In genomic region chr3:82741346-82741745, GRCh38 we compare ENCODE assay signal across 25 cellular contexts.
DNase-seq lines count a peak whose midpoint lies in the region; ATAC-seq, FAIRE-seq and TF ChIP-seq lines count a peak whose summit lies in the region.
"Had no signal": no experiment of that assay in that cellular context is flagged by ENCODE, and none has a peak within 500 bp of the region (broad histone marks: within the 10 kb centered on the region; RNA-seq: fewer than 3 reads in every experiment).

No MANE protein-coding gene starts in this region.

- H2AFZ ChIP-seq in HepG2 (ENCODE audit: low read length) (no peak overlapping the region), astrocyte (ENCODE audit: low read depth, low read length) (no peak overlapping the region)

- WGBS in HepG2 (ENCODE audit: low lambda C conversion rate): 48% methylated on average over 2 of the region's 2 CpGs
- WGBS in right lobe of liver (ENCODE audit: insufficient coverage, low coverage, low lambda C conversion rate, missing lambda C conversion rate): 83% methylated on average over 2 of the region's 2 CpGs

- H3K4me1 ChIP-seq in HepG2 (ENCODE audit: insufficient read depth, low read length): no peaks in the 10 kb centered on the region
- H3K4me1 ChIP-seq in right lobe of liver: no peaks in the 10 kb centered on the region
- H3K4me1 ChIP-seq in astrocyte (ENCODE audit: insufficient read depth, low read length): no peaks in the 10 kb centered on the region

- no peak overlapping the region for H3K4me3 ChIP-seq in HepG2 (replicated peaks in 1 of 3; ENCODE audit: insufficient read depth in 1 of 3, low read depth in 2 of 3, low read length in 3 of 3)
- no peak overlapping the region for H3K4me3 ChIP-seq in right lobe of liver
- no peak overlapping the region for H3K4me3 ChIP-seq in astrocyte (ENCODE audit: insufficient read depth, low read depth, low read length)
- H3K4me3 ChIP-seq: BLaER1, GM12878 had no signal

- BruUV-seq in HepG2 (replicated peaks; lab: Mats Ljungman, UMichigan): no TSS peak

- no peaks in the 10 kb centered on the region for H3K27me3 Mint-ChIP-seq in astrocyte (ENCODE audit: low read depth, unreplicated experiment)
- H3K27me3 Mint-ChIP-seq: CD4-positive, alpha-beta memory T cell; CD4-positive, CD25-positive, alpha-beta regulatory T cell; CD8-positive, alpha-beta memory T cell had no signal

- H3K79me2 ChIP-seq in HepG2 (ENCODE audit: insufficient read depth, low read length): no peaks in the 10 kb centered on the region
- no peaks in the 10 kb centered on the region for H3K79me2 ChIP-seq in astrocyte (ENCODE audit: insufficient read depth, low read length)

- H3K9me3 Mint-ChIP-seq in astrocyte (ENCODE audit: unreplicated experiment): no peaks in the 10 kb centered on the region

- TF ChIP-seq CTCF in HepG2 (CRISPR knock-in tag; IDR thresholded peaks at IDR 0.05) (no peak), right lobe of liver (IDR thresholded peaks at IDR 0.05) (no peak), astrocyte (IDR thresholded peaks at IDR 0.05; ENCODE audit: insufficient read depth, low read depth, low read length) (no peak)

- H3K9ac ChIP-seq in HepG2 (ENCODE audit: insufficient read depth, low read depth, low read length) (no peak overlapping the region), astrocyte (ENCODE audit: low read length) (no peak overlapping the region)
- H3K9ac ChIP-seq: BLaER1 had no signal

- DNase-seq in HepG2 (ENCODE audit: low spot score) (no peak), right lobe of liver (no peak), astrocyte (ENCODE audit: low read depth) (no peak), NCI-H2227 treated with DMSO at 0.1 percent for 48 hours (lab: John Stamatoyannopoulos, UW) (no peak), NCI-H748 treated with DMSO at 0.1 percent for 48 hours (lab: John Stamatoyannopoulos, UW) (no peak)
- DNase-seq: ACHN; C1 segment of cervical spinal cord; CD4-positive, alpha-beta memory T cell; CD4-positive, CD25-positive, alpha-beta regulatory T cell; CD8-positive, alpha-beta memory T cell; COR-L47; DMS 273 treated with DMSO at 0.1 percent for 48 hours; DMS153; DMS53; DMS79; DND-41; EL; GDM1 had no signal

- no peaks in the 10 kb centered on the region for H3K9me3 ChIP-seq in HepG2 (ENCODE audit: low read length)
- H3K9me3 ChIP-seq in right lobe of liver: no peaks in the 10 kb centered on the region
- no peaks in the 10 kb centered on the region for H3K9me3 ChIP-seq in astrocyte (ENCODE audit: insufficient read depth, low read depth, low read length)
- H3K9me3 ChIP-seq: BE2C, BLaER1 had no signal

- intact Hi-C loops in HepG2 (cut with micrococcal nuclease; ENCODE audit: unreplicated experiment): no loop called here
- intact Hi-C loops in right lobe of liver (cut with DNase I): no loop called here

- no peak overlapping the region for H3K27ac Mint-ChIP-seq in astrocyte (ENCODE audit: unreplicated experiment)
- H3K27ac Mint-ChIP-seq: CD14-positive monocyte; CD4-positive, alpha-beta memory T cell; CD4-positive, CD25-positive, alpha-beta regulatory T cell; CD8-positive, alpha-beta memory T cell had no signal

- peaks cover 16% of the 10 kb centered on the region for H3K4me1 Mint-ChIP-seq in astrocyte (ENCODE audit: low read depth, unreplicated experiment)
- H3K4me1 Mint-ChIP-seq: CD14-positive monocyte; CD4-positive, alpha-beta memory T cell; CD4-positive, CD25-positive, alpha-beta regulatory T cell; CD8-positive, alpha-beta memory T cell had no signal

- no peaks in the 10 kb centered on the region for H4K20me1 ChIP-seq in HepG2 (ENCODE audit: insufficient read depth, low read length)
- H4K20me1 ChIP-seq in astrocyte (ENCODE audit: insufficient read depth, low read length): no peaks in the 10 kb centered on the region
- H4K20me1 ChIP-seq: BLaER1 had no signal

- no peak for TF ChIP-seq EP300 in HepG2 (IDR thresholded peaks at IDR 0.05; ENCODE audit: low read depth in 2 of 2, low read length in 2 of 2)
- TF ChIP-seq EP300 in HepG2 (CRISPR knock-in tag; IDR thresholded peaks at IDR 0.05; ENCODE audit: borderline replicate concordance): no peak

- in situ Hi-C loops in HepG2 (cut with HindIII; ENCODE audit: extremely low pct_ligation_motif_present, low pct_unique_long_range_greater_than_20kb): no loop called here

- CTCF ChIA-PET in HepG2 (lab: Yijun Ruan, JAX; ENCODE audit: low intra/inter-chr PET ratio, low total read pairs): no interaction called here

- H3K4me2 ChIP-seq in HepG2 (ENCODE audit: low read depth, low read length) (no peak overlapping the region), astrocyte (ENCODE audit: low read length) (no peak overlapping the region)
- H3K4me2 ChIP-seq: BLaER1 had no signal

- no peak overlapping the region for H3K4me3 Mint-ChIP-seq in astrocyte (ENCODE audit: unreplicated experiment)
- H3K4me3 Mint-ChIP-seq: CD14-positive monocyte; CD4-positive, alpha-beta memory T cell; CD4-positive, CD25-positive, alpha-beta regulatory T cell; CD8-positive, alpha-beta memory T cell had no signal

- no peak for TF ChIP-seq RAD21 in HepG2 (CRISPR knock-in tag; IDR thresholded peaks at IDR 0.05)

- no peaks in the 10 kb centered on the region for H3K36me3 Mint-ChIP-seq in astrocyte (ENCODE audit: low read depth, unreplicated experiment)
- H3K36me3 Mint-ChIP-seq: CD14-positive monocyte; CD4-positive, alpha-beta memory T cell; CD4-positive, CD25-positive, alpha-beta regulatory T cell; CD8-positive, alpha-beta memory T cell had no signal

- POLR2A ChIA-PET in HepG2 (lab: Yijun Ruan, JAX): no interaction called here

- ATAC-seq in HepG2 (no peak), right lobe of liver (no peak)
- ATAC-seq: GM12878 had no signal

- no peak for TF ChIP-seq POLR2A in HepG2 (IDR thresholded peaks at IDR 0.05; ENCODE audit: insufficient read depth in 1 of 2, low read depth in 2 of 2, low read length in 2 of 2)
- TF ChIP-seq POLR2A in right lobe of liver (IDR thresholded peaks at IDR 0.05): no peak

- H3K36me3 ChIP-seq in HepG2 (replicated peaks in 1 of 2; ENCODE audit: control insufficient read depth in 1 of 2, insufficient read depth in 2 of 2, low read length in 2 of 2) (no peaks in the 10 kb centered on the region), right lobe of liver (no peaks in the 10 kb centered on the region), astrocyte (ENCODE audit: insufficient read depth, low read length) (no peaks in the 10 kb centered on the region)
- H3K36me3 ChIP-seq: BE2C, BLaER1 had no signal

- no peak overlapping the region for H3K27ac ChIP-seq in HepG2 (ENCODE audit: extremely low read length, insufficient read depth, low read length)
- H3K27ac ChIP-seq in right lobe of liver: no peak overlapping the region
- H3K27ac ChIP-seq in astrocyte (ENCODE audit: low read depth, low read length): no peak overlapping the region
- H3K27ac ChIP-seq: 22Rv1, BLaER1 had no signal

- no peaks in the 10 kb centered on the region for H3K27me3 ChIP-seq in HepG2 (ENCODE audit: control insufficient read depth in 1 of 2, insufficient read depth in 2 of 2, low read length in 2 of 2)
- H3K27me3 ChIP-seq in right lobe of liver: no peaks in the 10 kb centered on the region
- no peaks in the 10 kb centered on the region for H3K27me3 ChIP-seq in astrocyte (ENCODE audit: insufficient read depth, low read length)
- H3K27me3 ChIP-seq: BE2C, BLaER1 had no signal

- FAIRE-seq in HepG2 (lab: Jason Lieb, UNC): no peak
- FAIRE-seq in astrocyte (lab: Jason Lieb, UNC): peak; percentile 13
- FAIRE-seq: GM12878, GM12892, GM18507 had no signal

TF ChIP-seq in HepG2, 621 proteins besides CTCF, POLR2A, EP300 and RAD21 (continues in another document):
- TF ChIP-seq ZNF44 (CRISPR knock-in tag; IDR thresholded peaks at IDR 0.05) (no peak), HOXA9 (CRISPR knock-in tag; IDR thresholded peaks at IDR 0.05; ENCODE audit: borderline replicate concordance) (no peak), CREBL2 (CRISPR knock-in tag; IDR thresholded peaks at IDR 0.05; ENCODE audit: borderline replicate concordance) (no peak), MAFK (conservative IDR thresholded peaks at IDR 0.05 in 1 of 2, IDR thresholded peaks at IDR 0.05 in 1 of 2; ENCODE audit: low read length in 2 of 2) (peak; percentile 57 to 63), ASH2L (IDR thresholded peaks at IDR 0.05; ENCODE audit: insufficient read length, low read depth, low read length) (no peak), PLSCR1 (CRISPR knock-in tag; IDR thresholded peaks at IDR 0.05; ENCODE audit: borderline replicate concordance) (no peak), MEF2D (CRISPR knock-in tag; IDR thresholded peaks at IDR 0.05) (no peak), ADNP (CRISPR knock-in tag; IDR thresholded peaks at IDR 0.05) (no peak), ETV5 (CRISPR knock-in tag; IDR thresholded peaks at IDR 0.05; ENCODE audit: borderline replicate concordance) (no peak), CBX2 (IDR thresholded peaks at IDR 0.05; ENCODE audit: low read depth, low read length) (no peak), CBX2 (CRISPR knock-in tag; IDR thresholded peaks at IDR 0.05; ENCODE audit: low read depth) (no peak), MAFF (IDR thresholded peaks at IDR 0.05; ENCODE audit: low read depth, low read length) (peak; percentile 52), HIC2 (CRISPR knock-in tag; IDR thresholded peaks at IDR 0.05; ENCODE audit: low read depth) (no peak), CENPT (CRISPR knock-in tag; IDR thresholded peaks at IDR 0.05; ENCODE audit: low read depth) (no peak), GFI1 (CRISPR knock-in tag; IDR thresholded peaks at IDR 0.05; ENCODE audit: borderline replicate concordance) (no peak)
